16 cellular contexts compared by ENCODE assay signal in the genomic region with DNA sequence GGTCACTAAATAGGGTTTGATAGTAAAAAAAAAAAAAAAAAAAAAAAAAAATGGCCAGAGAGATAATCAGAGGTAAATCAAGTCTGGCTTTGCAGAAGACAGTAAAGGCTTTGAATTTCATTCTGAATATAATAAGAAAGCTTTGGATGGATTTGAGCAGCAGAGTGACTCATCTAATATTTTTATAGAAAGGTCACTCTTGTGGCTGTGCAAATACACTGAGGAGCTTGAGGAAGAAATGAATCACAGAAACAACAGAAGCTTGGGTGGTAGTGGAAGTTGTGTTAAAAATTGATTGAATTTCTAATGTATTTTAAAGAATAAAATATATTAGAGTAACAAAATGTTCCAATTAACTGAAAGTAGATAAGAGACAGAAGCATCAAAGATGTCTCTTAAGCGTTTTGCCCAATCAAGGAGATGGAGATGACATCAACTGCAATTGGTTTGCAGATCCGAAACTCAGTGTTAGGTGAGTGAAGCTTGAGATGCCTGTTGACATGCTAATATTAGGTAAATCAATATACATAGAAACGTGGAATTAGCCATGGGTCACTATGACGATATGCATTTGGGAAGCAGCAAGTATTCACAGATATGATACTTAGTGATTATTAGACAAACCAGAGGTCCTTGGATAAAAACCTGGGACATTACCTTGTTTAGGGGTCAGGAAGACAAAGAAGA.
A peak's percentile ranks its signal among the peaks of the same experiment; 100 is the strongest.
DNase-seq lines count a peak whose midpoint lies in the region; ATAC-seq and TF ChIP-seq lines count a peak whose summit lies in the region.
"Had no signal": no experiment of that assay in that cellular context is flagged by ENCODE, and none has a peak within 500 bp of the region (broad histone marks: within the 10 kb centered on the region; RNA-seq: fewer than 3 reads in every experiment).

No MANE protein-coding gene starts in this region.

- H3K27ac ChIP-seq in RWPE2 (ENCODE audit: poor library complexity, severe bottlenecking) (no peak overlapping the region), right lobe of liver (no peak overlapping the region)
- H3K27ac ChIP-seq: adrenal gland, PC-9, sigmoid colon had no signal

- H3K4me3 ChIP-seq in RWPE2 (ENCODE audit: severe bottlenecking) = no peak overlapping the region
- no peak overlapping the region for H3K4me3 ChIP-seq in fibroblast of the aortic adventitia (ENCODE audit: low read depth, low read length)
- no peak overlapping the region for H3K4me3 ChIP-seq in right lobe of liver
- H3K4me3 ChIP-seq: adrenal gland, K562, PC-9, sigmoid colon had no signal

- TF ChIP-seq POLR2A in right lobe of liver (IDR thresholded peaks at IDR 0.05) = no peak

- intact Hi-C loops in right lobe of liver (cut with DNase I) = no loop called here

- 54% methylated on average over 4 of the region's 4 CpGs for WGBS in right lobe of liver (ENCODE audit: insufficient coverage, low coverage, low lambda C conversion rate, missing lambda C conversion rate)

- no peaks in the 10 kb centered on the region for H3K4me1 Mint-ChIP-seq in stimulated activated memory B cell treated with anti-CD40 and anti-IgM and Interleukin-4, amounts not matched to agents 10 μg/mL and 1 μg/mL and 100 μg/mL, for 72 hours
- H3K4me1 Mint-ChIP-seq: nephron progenitor cell had no signal

- DNase-seq in GM04503 (ENCODE audit: low read depth) (peak; percentile 12), RWPE2 (ENCODE audit: low spot score) (no peak), fibroblast of the aortic adventitia (ENCODE audit: low read depth) (peak; percentile 78), stromal cell of bone marrow (ENCODE audit: low read depth) (peak; percentile 80), right lobe of liver (no peak)
- DNase-seq: activated CD4-positive, alpha-beta T cell treated with anti-CD3 and anti-CD28 coated beads, Interleukin-2, amount 50 U/mL, for 1 hour; activated T-cell treated with anti-CD3 and anti-CD28 coated beads, Interleukin-2, amount 50 U/mL, for 48 hours; adrenal gland; left ventricle myocardium superior; NCI-H510A treated with DMSO at 0.1 percent for 48 hours; nephron progenitor cell; PC-9; sigmoid colon had no signal

- H3K9me3 ChIP-seq in RWPE2 (ENCODE audit: severe bottlenecking) = no peaks in the 10 kb centered on the region
- H3K9me3 ChIP-seq in right lobe of liver = no peaks in the 10 kb centered on the region
- H3K9me3 ChIP-seq: adrenal gland, sigmoid colon had no signal

- H3K4me1 ChIP-seq in RWPE2 (ENCODE audit: insufficient read depth, poor library complexity, severe bottlenecking) (no peaks in the 10 kb centered on the region), right lobe of liver (no peaks in the 10 kb centered on the region)
- H3K4me1 ChIP-seq: adrenal gland, sigmoid colon had no signal

- H3K27me3 ChIP-seq in RWPE2 (ENCODE audit: insufficient read depth, poor library complexity, severe bottlenecking) = no peaks in the 10 kb centered on the region
- H3K27me3 ChIP-seq in right lobe of liver = no peaks in the 10 kb centered on the region
- H3K27me3 ChIP-seq: adrenal gland, sigmoid colon had no signal

- H3K36me3 ChIP-seq in RWPE2 (ENCODE audit: low read depth) (no peaks in the 10 kb centered on the region), right lobe of liver (no peaks in the 10 kb centered on the region)
- H3K36me3 ChIP-seq: adrenal gland, sigmoid colon had no signal

- peak; percentile 92 for ATAC-seq in RWPE2 (ENCODE audit: low read depth)
- ATAC-seq in GM18498 (IDR thresholded peaks at IDR 0.05; ENCODE audit: unreplicated experiment) = no peak
- ATAC-seq in right lobe of liver = no peak
- no peak for ATAC-seq in stimulated activated memory B cell treated with anti-CD40 and anti-IgM and Interleukin-4, amounts not matched to agents 10 μg/mL and 1 μg/mL and 100 μg/mL, for 72 hours
- ATAC-seq: K562, left ventricle myocardium superior had no signal

- H3K9me3 Mint-ChIP-seq in stimulated activated memory B cell treated with anti-CD40 and anti-IgM and Interleukin-4, amounts not matched to agents 10 μg/mL and 1 μg/mL and 100 μg/mL, for 72 hours = peaks cover 3% of the 10 kb centered on the region

- H3K27ac Mint-ChIP-seq in stimulated activated memory B cell treated with anti-CD40 and anti-IgM and Interleukin-4, amounts not matched to agents 10 μg/mL and 1 μg/mL and 100 μg/mL, for 72 hours = no peak overlapping the region
- H3K27ac Mint-ChIP-seq: nephron progenitor cell had no signal

- H3K27me3 Mint-ChIP-seq in stimulated activated memory B cell treated with anti-CD40 and anti-IgM and Interleukin-4, amounts not matched to agents 10 μg/mL and 1 μg/mL and 100 μg/mL, for 72 hours = no peaks in the 10 kb centered on the region

- no peak overlapping the region for H3K4me3 Mint-ChIP-seq in stimulated activated memory B cell treated with anti-CD40 and anti-IgM and Interleukin-4, amounts not matched to agents 10 μg/mL and 1 μg/mL and 100 μg/mL, for 72 hours
- H3K4me3 Mint-ChIP-seq: nephron progenitor cell had no signal

- TF ChIP-seq CTCF in RWPE2 (IDR thresholded peaks at IDR 0.05; ENCODE audit: poor library complexity, severe bottlenecking) (no peak), fibroblast of the aortic adventitia (IDR thresholded peaks at IDR 0.05; ENCODE audit: insufficient read depth, low read length) (no peak), right lobe of liver (IDR thresholded peaks at IDR 0.05) (no peak)

- no peaks in the 10 kb centered on the region for H3K36me3 Mint-ChIP-seq in stimulated activated memory B cell treated with anti-CD40 and anti-IgM and Interleukin-4, amounts not matched to agents 10 μg/mL and 1 μg/mL and 100 μg/mL, for 72 hours

Comparison
In these comparisons a context has a peak if more than half of its experiments do, and no peak if none do; other contexts are left out.
1. DNase-seq: peak in GM04503 (single experiment), fibroblast of the aortic adventitia (single experiment) and stromal cell of bone marrow (single experiment); none in RWPE2 (single experiment) and right lobe of liver (0 of 3).